1 cellular context compared by ENCODE assay signal in genomic region chr9:26954050-26954508, GRCh38.
TF ChIP-seq lines count a peak whose summit lies in the region.

No MANE protein-coding gene starts in this region.

TF ChIP-seq in HepG2, 621 proteins besides CTCF, POLR2A, EP300 and RAD21:
- TF ChIP-seq JUNB (CRISPR knock-in tag; IDR thresholded peaks at IDR 0.05; ENCODE audit: borderline replicate concordance) (no peak), ZNF383 (CRISPR knock-in tag; IDR thresholded peaks at IDR 0.05; ENCODE audit: borderline replicate concordance) (no peak), PCBP1 (IDR thresholded peaks at IDR 0.05; ENCODE audit: borderline replicate concordance, low read depth, low read length) (no peak), NAIF1 (CRISPR knock-in tag; IDR thresholded peaks at IDR 0.05; ENCODE audit: borderline replicate concordance) (no peak), ZNF549 (CRISPR knock-in tag; IDR thresholded peaks at IDR 0.05) (peak; percentile 68; the same call in 1 of the 2 replicates), ZNF660 (CRISPR knock-in tag; IDR thresholded peaks at IDR 0.05; ENCODE audit: borderline replicate concordance, low read depth) (no peak), SRF (IDR thresholded peaks at IDR 0.05; ENCODE audit: low read depth, low read length) (peak; percentile 58; the same call in 1 of the 2 replicates), NKX3-1 (CRISPR knock-in tag; IDR thresholded peaks at IDR 0.05) (no peak)
